Comparison of ENCODE assay signal across 37 cellular contexts in genomic region chr15:48922046-48922445, GRCh38.
"Had no signal": no experiment of that assay in that cellular context is flagged by ENCODE, and none has a peak within 500 bp of the region (broad histone marks: within the 10 kb centered on the region; RNA-seq: fewer than 3 reads in every experiment).

No MANE protein-coding gene starts in this region.

- H3K36me3 Mint-ChIP-seq: WTC11 had no signal

- H3K4me1 ChIP-seq: adrenal gland, body of pancreas, breast epithelium had no signal

- H3K36me3 ChIP-seq: adrenal gland, brain microvascular endothelial cell, breast epithelium, WERI-Rb-1 had no signal

- FAIRE-seq: astrocyte, TTC549 had no signal

- DNase-seq: activated CD4-positive, alpha-beta memory T cell treated with anti-CD3 and anti-CD28 coated beads, Interleukin-2, amount 10 ng/mL, durations not matched to agents 7 days and 5 days; activated CD4-positive, alpha-beta T cell treated with anti-CD3 and anti-CD28 coated beads for 1 hour; activated CD4-positive, alpha-beta T cell treated with anti-CD3 and anti-CD28 coated beads for 4 hours; activated CD4-positive, alpha-beta T cell treated with anti-CD3 and anti-CD28 coated beads, Interleukin-2, amount 10 ng/mL, durations not matched to agents 7 days and 5 days; activated CD4-positive, alpha-beta T cell treated with anti-CD3 and anti-CD28 coated beads, Interleukin-2, amount 50 U/mL, for 48 hours; activated CD4-positive, CD25-positive, alpha-beta regulatory T cell; activated CD8-positive, alpha-beta memory T cell treated with anti-CD3 and anti-CD28 coated beads for 24 hours; activated CD8-positive, alpha-beta memory T cell treated with anti-CD3 and anti-CD28 coated beads, Interleukin-2, amount 10 ng/mL, durations not matched to agents 7 days and 5 days; activated CD8-positive, alpha-beta memory T cell treated with anti-CD3 and anti-CD28 coated beads, Interleukin-2, amount 50 U/mL, for 48 hours; activated CD8-positive, alpha-beta T cell treated with anti-CD3 and anti-CD28 coated beads, Interleukin-2, amount 10 ng/mL, durations not matched to agents 7 days and 5 days; activated effector memory CD4-positive, alpha-beta T cell treated with anti-CD3 and anti-CD28 coated beads, Interleukin-2, amount 50 U/mL, for 16 hours; activated gamma-delta T cell treated with Interleukin-2 at 50 U/mL for 16 hours; activated naive CD4-positive, alpha-beta T cell; activated naive CD4-positive, alpha-beta T cell treated with anti-CD3 and anti-CD28 coated beads for 36 hours; activated naive CD4-positive, alpha-beta T cell treated with anti-CD3 and anti-CD28 coated beads, Interleukin-2, amount 50 U/mL, for 16 hours; activated naive CD8-positive, alpha-beta T cell treated with anti-CD3 and anti-CD28 coated beads for 36 hours; activated T-cell treated with anti-CD3 and anti-CD28 coated beads, Interleukin-2, amount 50 U/mL, for 24 hours; activated T-cell treated with anti-CD3 and anti-CD28 coated beads, Interleukin-2, amount 50 U/mL, for 48 hours; adrenal gland; amniotic stem cell; aorta; body of pancreas; brain microvascular endothelial cell; central memory CD4-positive, alpha-beta T cell; T-helper 1 cell; T-helper 2 cell; T-helper 9 cell; WERI-Rb-1 had no signal

- H3K9me3 Mint-ChIP-seq: activated naive CD8-positive, alpha-beta T cell treated with anti-CD3 and anti-CD28 coated beads for 36 hours; T-helper 1 cell treated with Interleukin-12 subunit alpha and Interleukin-12 subunit beta and Interleukin-4 antibody, amounts not matched to agents 30 μg/mL and 1 μg/mL, for 36 hours; T-helper 2 cell treated with Interferon-gamma antibody and Interleukin-4, amounts not matched to agents 5 μg/mL and 100 μg/mL, for 36 hours; WTC11 had no signal

- H3K27ac Mint-ChIP-seq: activated CD4-positive, alpha-beta memory T cell treated with anti-CD3 and anti-CD28 coated beads, Interleukin-2, amount 10 ng/mL, durations not matched to agents 7 days and 5 days; activated CD4-positive, alpha-beta T cell treated with anti-CD3 and anti-CD28 coated beads, Interleukin-2, amount 10 ng/mL, durations not matched to agents 7 days and 5 days; activated CD8-positive, alpha-beta memory T cell treated with anti-CD3 and anti-CD28 coated beads, Interleukin-2, amount 10 ng/mL, durations not matched to agents 7 days and 5 days; activated CD8-positive, alpha-beta T cell treated with anti-CD3 and anti-CD28 coated beads, Interleukin-2, amount 10 ng/mL, durations not matched to agents 7 days and 5 days; activated naive CD4-positive, alpha-beta T cell treated with anti-CD3 and anti-CD28 coated beads for 36 hours; activated naive CD8-positive, alpha-beta T cell treated with anti-CD3 and anti-CD28 coated beads for 36 hours; activated T-cell treated with anti-CD3 and anti-CD28 coated beads, Interleukin-2, amount 50 U/mL, for 24 hours; activated T-helper 17 cell treated with anti-CD3 and anti-CD28 coated beads, Interleukin-2, amount 50 U/mL, for 72 hours; T-helper 1 cell treated with Interleukin-12 subunit alpha and Interleukin-12 subunit beta and Interleukin-4 antibody, amounts not matched to agents 30 μg/mL and 1 μg/mL, for 36 hours; T-helper 2 cell treated with Interferon-gamma antibody and Interleukin-4, amounts not matched to agents 5 μg/mL and 100 μg/mL, for 36 hours; WTC11 had no signal

- ATAC-seq: activated CD4-positive, CD25-positive, alpha-beta regulatory T cell treated with anti-CD3 and anti-CD28 coated beads, Interleukin-2, amount 50 U/mL, for 24 hours; activated CD8-positive, alpha-beta memory T cell treated with anti-CD3 and anti-CD28 coated beads, Interleukin-2, amount 10 ng/mL, durations not matched to agents 7 days and 5 days; activated CD8-positive, alpha-beta T cell treated with anti-CD3 and anti-CD28 coated beads, Interleukin-2, amount 10 ng/mL, durations not matched to agents 7 days and 5 days; activated naive CD4-positive, alpha-beta T cell treated with anti-CD3 and anti-CD28 coated beads, Interleukin-2, amount 50 U/mL, for 72 hours; activated T-helper 17 cell treated with anti-CD3 and anti-CD28 coated beads, Interleukin-2, amount 50 U/mL, for 72 hours; body of pancreas; WTC11 had no signal

- H3K27me3 ChIP-seq: adrenal gland, body of pancreas, brain microvascular endothelial cell, breast epithelium had no signal

- H3K4me3 ChIP-seq: adrenal gland, body of pancreas, breast epithelium had no signal

- H3K9me3 ChIP-seq: adrenal gland, body of pancreas, breast epithelium had no signal

- H3K27ac ChIP-seq: adrenal gland, body of pancreas, brain microvascular endothelial cell, breast epithelium, WERI-Rb-1 had no signal

- H3K4me3 Mint-ChIP-seq: activated CD4-positive, alpha-beta memory T cell treated with anti-CD3 and anti-CD28 coated beads, Interleukin-2, amount 10 ng/mL, durations not matched to agents 7 days and 5 days; activated CD4-positive, alpha-beta T cell treated with anti-CD3 and anti-CD28 coated beads, Interleukin-2, amount 10 ng/mL, durations not matched to agents 7 days and 5 days; activated CD8-positive, alpha-beta memory T cell treated with anti-CD3 and anti-CD28 coated beads, Interleukin-2, amount 10 ng/mL, durations not matched to agents 7 days and 5 days; activated CD8-positive, alpha-beta T cell treated with anti-CD3 and anti-CD28 coated beads, Interleukin-2, amount 10 ng/mL, durations not matched to agents 7 days and 5 days; activated naive CD4-positive, alpha-beta T cell treated with anti-CD3 and anti-CD28 coated beads for 36 hours; activated naive CD8-positive, alpha-beta T cell treated with anti-CD3 and anti-CD28 coated beads for 36 hours; activated T-cell treated with anti-CD3 and anti-CD28 coated beads, Interleukin-2, amount 50 U/mL, for 24 hours; activated T-helper 17 cell treated with anti-CD3 and anti-CD28 coated beads, Interleukin-2, amount 50 U/mL, for 72 hours; T-helper 1 cell treated with Interleukin-12 subunit alpha and Interleukin-12 subunit beta and Interleukin-4 antibody, amounts not matched to agents 30 μg/mL and 1 μg/mL, for 36 hours; T-helper 2 cell treated with Interferon-gamma antibody and Interleukin-4, amounts not matched to agents 5 μg/mL and 100 μg/mL, for 36 hours; WTC11 had no signal
